In the genomic region with DNA sequence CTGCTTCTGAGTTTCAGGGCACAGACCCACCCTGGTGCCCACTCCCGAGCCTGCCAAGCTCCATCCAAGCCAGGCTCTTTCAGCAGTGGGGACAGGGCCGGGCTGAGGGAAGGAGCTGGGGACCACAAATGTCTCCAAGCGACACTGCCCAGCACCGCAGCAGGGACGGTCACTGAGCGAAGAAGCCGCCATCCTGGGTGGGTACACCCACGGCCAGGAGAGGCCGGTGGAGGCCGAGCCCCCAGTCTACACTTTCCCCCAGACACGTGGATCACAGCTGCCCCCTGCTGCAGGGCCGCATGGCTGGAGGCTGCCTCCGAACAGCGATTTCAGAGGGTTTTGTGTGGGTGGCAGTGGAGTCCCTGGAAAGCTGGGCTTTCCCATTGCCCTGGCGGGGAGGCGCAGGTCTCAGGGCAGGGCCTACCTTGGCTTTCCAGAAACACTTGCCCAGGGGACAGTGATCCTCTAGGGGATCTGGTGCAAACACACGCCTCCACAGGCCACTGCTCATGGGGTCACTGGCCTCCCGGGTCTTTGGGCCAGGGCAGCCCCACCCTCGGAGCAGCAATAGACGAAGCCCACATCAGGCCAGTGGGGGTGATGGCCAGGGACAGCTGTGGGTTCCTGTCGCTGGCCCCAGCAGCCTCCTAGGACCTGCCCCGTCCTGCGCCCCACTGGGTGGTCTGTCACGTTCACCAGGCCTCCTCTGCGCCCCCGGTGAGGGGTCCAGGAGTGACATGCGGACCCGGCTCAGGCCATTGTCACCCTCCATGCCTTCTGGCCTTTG, we compare ENCODE assay signal across 10 cellular contexts. TPM values are rescaled to one million over a fixed set of nuclear protein-coding genes. Genes with fewer than 3 reads are reported as not detected.
DNase-seq lines count a peak whose midpoint lies in the region; ATAC-seq and TF ChIP-seq lines count a peak whose summit lies in the region.
"Had no signal": no experiment of that assay in that cellular context is flagged by ENCODE, and none has a peak within 500 bp of the region (broad histone marks: within the 10 kb centered on the region; RNA-seq: fewer than 3 reads in every experiment).

No MANE protein-coding gene starts in this region.

- TF ChIP-seq RAD21 in IMR-90 (IDR thresholded peaks at IDR 0.05; ENCODE audit: low read length), result no peak

- no TSS peak for BruUV-seq in IMR-90 (replicated peaks; lab: Mats Ljungman, UMichigan)

- H3K4me1 Mint-ChIP-seq in activated CD4-positive, alpha-beta T cell treated with anti-CD3 and anti-CD28 coated beads for 36 hours, result peaks cover 76% of the 10 kb centered on the region
- H3K4me1 Mint-ChIP-seq in central memory CD8-positive, alpha-beta T cell, result peaks cover 85% of the 10 kb centered on the region
- peaks cover 55 to 99% of the 10 kb centered on the region in 2 donors for H3K4me1 Mint-ChIP-seq in stimulated activated naive B cell treated with anti-CD40 and anti-IgM and Interleukin-4, amounts not matched to agents 10 μg/mL and 1 μg/mL and 100 μg/mL, for 72 hours

- H3K27ac Mint-ChIP-seq in activated CD4-positive, alpha-beta T cell treated with anti-CD3 and anti-CD28 coated beads for 36 hours, result peak overlapping the region; percentile 96
- peak overlapping the region; percentile 100 for H3K27ac Mint-ChIP-seq in central memory CD8-positive, alpha-beta T cell (ENCODE audit: low read depth)
- peak overlapping the region; percentile 99 for H3K27ac Mint-ChIP-seq in stimulated activated naive B cell treated with anti-CD40 and anti-IgM and Interleukin-4, amounts not matched to agents 10 μg/mL and 1 μg/mL and 100 μg/mL, for 72 hours

- no peak overlapping the region for H4K5ac ChIP-seq in IMR-90 (ENCODE audit: low read depth, low read length)

- H3K9me3 Mint-ChIP-seq in activated CD4-positive, alpha-beta T cell treated with anti-CD3 and anti-CD28 coated beads for 36 hours (ENCODE audit: low read depth), result no peaks in the 10 kb centered on the region
- no peaks in the 10 kb centered on the region for H3K9me3 Mint-ChIP-seq in central memory CD8-positive, alpha-beta T cell
- peaks cover 0 to 4% of the 10 kb centered on the region in 2 donors for H3K9me3 Mint-ChIP-seq in stimulated activated naive B cell treated with anti-CD40 and anti-IgM and Interleukin-4, amounts not matched to agents 10 μg/mL and 1 μg/mL and 100 μg/mL, for 72 hours

- no peaks in the 10 kb centered on the region for H3K27me3 Mint-ChIP-seq in activated CD4-positive, alpha-beta T cell treated with anti-CD3 and anti-CD28 coated beads for 36 hours
- no peaks in the 10 kb centered on the region for H3K27me3 Mint-ChIP-seq in central memory CD8-positive, alpha-beta T cell
- no peaks in the 10 kb centered on the region for H3K27me3 Mint-ChIP-seq in stimulated activated naive B cell treated with anti-CD40 and anti-IgM and Interleukin-4, amounts not matched to agents 10 μg/mL and 1 μg/mL and 100 μg/mL, for 72 hours

- peak overlapping the region; percentile 37 for H2AK5ac ChIP-seq in IMR-90 (ENCODE audit: low read depth, low read length)

- no peak overlapping the region for H3K4me3 ChIP-seq in IMR-90 (ENCODE audit: insufficient read depth, low read depth, low read length)

- H3K9me3 ChIP-seq in IMR-90 (ENCODE audit: control insufficient read depth, insufficient read depth, low read length), result no peaks in the 10 kb centered on the region
- H3K9me3 ChIP-seq: gastrocnemius medialis had no signal

- no peak overlapping the region for H3K56ac ChIP-seq in IMR-90 (ENCODE audit: extremely low read depth, insufficient read depth, low read length)

- H3K27me3 ChIP-seq in IMR-90 (ENCODE audit: control insufficient read depth, insufficient read depth, low read length), result no peaks in the 10 kb centered on the region
- H3K27me3 ChIP-seq: gastrocnemius medialis had no signal

- no peaks in the 10 kb centered on the region for H4K20me1 ChIP-seq in IMR-90 (ENCODE audit: insufficient read depth, low read length)

- H2BK15ac ChIP-seq in IMR-90 (ENCODE audit: low read depth, low read length), result no peak overlapping the region

- H3K9ac ChIP-seq in IMR-90 (ENCODE audit: low read depth, low read length), result no peak overlapping the region

- peak; percentile 56 for DNase-seq in activated CD4-positive, alpha-beta T cell treated with anti-CD3 and anti-CD28 coated beads for 36 hours
- no peak for DNase-seq in activated CD4-positive, alpha-beta T cell treated with anti-CD3 and anti-CD28 coated beads for 48 hours
- no peak for DNase-seq in IMR-90
- DNase-seq in central memory CD8-positive, alpha-beta T cell (ENCODE audit: low spot score in 2 of 2), result no peak
- DNase-seq in stimulated activated naive B cell treated with anti-CD40 and anti-IgM and Interleukin-4, amounts not matched to agents 10 μg/mL and 1 μg/mL and 100 μg/mL, for 72 hours, result peak; percentile 67
- DNase-seq: caudate nucleus, gastrocnemius medialis had no signal

- WGBS in IMR-90 (ENCODE audit: extremely low coverage in 2 of 2, insufficient read length in 1 of 2), 2 experiments, result 87% methylated on average over 11 of the region's 28 CpGs; no CpG with 5 or more reads in 1 of the 2 experiments

- POLR2A ChIA-PET in activated CD4-positive, alpha-beta T cell treated with anti-CD3 and anti-CD28 coated beads for 36 hours (lab: Charles Lee), result interaction anchor here (0.7 to 1.4 kb wide), 3 partner anchors 83 to 333 kb away, joined by 3 to 4 read pairs (median 4); no protein-coding TSS in a partner anchor
- POLR2A ChIA-PET in IMR-90 (lab: Charles Lee; ENCODE audit: unreplicated experiment), result no interaction called here

- H3K4me3 Mint-ChIP-seq in activated CD4-positive, alpha-beta T cell treated with anti-CD3 and anti-CD28 coated beads for 36 hours, result peak overlapping the region; percentile 92
- H3K4me3 Mint-ChIP-seq in central memory CD8-positive, alpha-beta T cell, result peak overlapping the region; percentile 99
- peak overlapping the region; percentile 100 for H3K4me3 Mint-ChIP-seq in stimulated activated naive B cell treated with anti-CD40 and anti-IgM and Interleukin-4, amounts not matched to agents 10 μg/mL and 1 μg/mL and 100 μg/mL, for 72 hours

- H3K18ac ChIP-seq in IMR-90 (ENCODE audit: low read depth, low read length), result no peak overlapping the region

- H4K8ac ChIP-seq in IMR-90 (ENCODE audit: low read depth in 2 of 2, low read length in 2 of 2), result peak overlapping the region; percentile 3 to 80; a peak in 1 of 4 replicates

- H3K27ac ChIP-seq in IMR-90 (ENCODE audit: insufficient read depth, low read length), result no peak overlapping the region

- H4K91ac ChIP-seq in IMR-90 (ENCODE audit: insufficient read depth, low read depth, low read length), result no peak overlapping the region

- peaks cover 8% of the 10 kb centered on the region; the same call in 1 of the 2 replicates for H3K9me1 ChIP-seq in IMR-90 (ENCODE audit: insufficient read depth, low read length)

- no peak overlapping the region for H3K23ac ChIP-seq in IMR-90 (ENCODE audit: low read depth, low read length)

- peak overlapping the region; percentile 90 for H2AFZ ChIP-seq in IMR-90 (replicated peaks; ENCODE audit: low read length, poor library complexity)

- no peaks in the 10 kb centered on the region for H3K79me1 ChIP-seq in IMR-90 (ENCODE audit: low read depth in 1 of 2, low read length in 2 of 2)

- H2BK5ac ChIP-seq in IMR-90 (ENCODE audit: low read depth, low read length, poor library complexity, severe bottlenecking), result no peak overlapping the region

- no peak overlapping the region for H2BK20ac ChIP-seq in IMR-90 (ENCODE audit: low read depth, low read length)

- no peak for TF ChIP-seq CTCF in IMR-90 (conservative IDR thresholded peaks at IDR 0.05; ENCODE audit: low read depth, low read length)

- dilution Hi-C loops in IMR-90 (cut with HindIII; ENCODE audit: low sequenced_read_pairs, unreplicated experiment), result no loop called here

- CTCF ChIA-PET in activated CD4-positive, alpha-beta T cell treated with anti-CD3 and anti-CD28 coated beads for 36 hours (lab: Charles Lee), result interaction anchor here (1.3 to 1.8 kb wide), 3 partner anchors 20 to 45 kb away, joined by 4 to 9 read pairs (median 7); partner anchors contain the start of gene CDCA4
- CTCF ChIA-PET in IMR-90 (lab: Yijun Ruan, JAX), result no interaction called here

- H3K36me3 ChIP-seq in IMR-90 (ENCODE audit: control insufficient read depth, insufficient read depth, low read length), result no peaks in the 10 kb centered on the region
- H3K36me3 ChIP-seq: gastrocnemius medialis had no signal

- no peak overlapping the region for H3K14ac ChIP-seq in IMR-90 (replicated peaks; ENCODE audit: low read depth, low read length)

- peaks cover 7% of the 10 kb centered on the region for H3K4me1 ChIP-seq in IMR-90 (ENCODE audit: control insufficient read depth, insufficient read depth, low read length)
- H3K4me1 ChIP-seq: gastrocnemius medialis had no signal

- no peak overlapping the region for H3K4me2 ChIP-seq in IMR-90 (ENCODE audit: low read depth, low read length)

- no peak for ATAC-seq in activated CD4-positive, alpha-beta T cell treated with anti-CD3 and anti-CD28 coated beads for 36 hours
- ATAC-seq in IMR-90 (ENCODE audit: low read depth), result no peak
- no peak for ATAC-seq in central memory CD8-positive, alpha-beta T cell (replicated peaks; ENCODE audit: extremely low read depth, poor library complexity, severe bottlenecking)
- no peak for ATAC-seq in stimulated activated naive B cell treated with anti-CD40 and anti-IgM and Interleukin-4, amounts not matched to agents 10 μg/mL and 1 μg/mL and 100 μg/mL, for 72 hours (replicated peaks)
- ATAC-seq in GM21423 (IDR thresholded peaks at IDR 0.05; ENCODE audit: unreplicated experiment), result no peak
- no peak for ATAC-seq in GM18517 (IDR thresholded peaks at IDR 0.05; ENCODE audit: unreplicated experiment)
- no peak for ATAC-seq in GM21619 (IDR thresholded peaks at IDR 0.05; ENCODE audit: unreplicated experiment)
- ATAC-seq: gastrocnemius medialis had no signal

- no peak overlapping the region for H3K4ac ChIP-seq in IMR-90 (ENCODE audit: low read depth, low read length)

- peaks cover 18% of the 10 kb centered on the region for H3K36me3 Mint-ChIP-seq in activated CD4-positive, alpha-beta T cell treated with anti-CD3 and anti-CD28 coated beads for 36 hours (ENCODE audit: low read depth)
- H3K36me3 Mint-ChIP-seq in central memory CD8-positive, alpha-beta T cell (ENCODE audit: insufficient read depth), result peaks cover 46% of the 10 kb centered on the region
- H3K36me3 Mint-ChIP-seq in stimulated activated naive B cell treated with anti-CD40 and anti-IgM and Interleukin-4, amounts not matched to agents 10 μg/mL and 1 μg/mL and 100 μg/mL, for 72 hours, result peaks cover 23 to 40% of the 10 kb centered on the region in 2 donors

- H2BK120ac ChIP-seq in IMR-90 (ENCODE audit: low read depth, low read length), result no peak overlapping the region

- H2AK9ac ChIP-seq in IMR-90 (replicated peaks; ENCODE audit: low read depth, low read length, poor library complexity), result peak overlapping the region; percentile 86

- in situ Hi-C loops in IMR-90 (cut with MboI; ENCODE audit: low sequenced_read_pairs), result no loop called here

- TF ChIP-seq POLR2A in IMR-90 (IDR thresholded peaks at IDR 0.05; ENCODE audit: low read depth, low read length), result no peak

- intact Hi-C loops in activated CD4-positive, alpha-beta T cell treated with anti-CD3 and anti-CD28 coated beads for 36 hours (cut with DNase I, micrococcal nuclease), result loop anchor here (2.0 to 10.0 kb wide), 2 partner anchors 20 to 418 kb away; partner anchors contain the start of gene CRIP1 (in 1 of the 2)
- intact Hi-C loops in IMR-90 (cut with micrococcal nuclease), result no loop called here

RNA-seq across cellular contexts. Expression of gene GPR132, which starts 1.2 kb away (rescaled TPM):
- total RNA-seq in activated CD4-positive, alpha-beta T cell treated with anti-CD3 and anti-CD28 coated beads for 36 hours, result 10 to 100 TPM; 27.7 to 35.4 TPM
- total RNA-seq in IMR-90 (2012; rRNA removed), result under 0.01 TPM in 2 replicates
- polyA plus RNA-seq in IMR-90 (2012; rRNA removed), result 0.10 and 0.19 TPM in 2 replicates
- 0.15 and 0.43 TPM in 2 replicates for polyA plus RNA-seq in IMR-90 (2012; cell fraction: cytosol; rRNA removed)
- 1.9 and 3.3 TPM in 2 replicates for polyA plus RNA-seq in IMR-90 (2012; cell fraction: nucleus; rRNA removed; ENCODE audit: low replicate concordance)

RNA-seq across cellular contexts. Expression of gene CDCA4, which starts 45.6 kb away (rescaled TPM):
- total RNA-seq in activated CD4-positive, alpha-beta T cell treated with anti-CD3 and anti-CD28 coated beads for 36 hours, result 10 to 100 TPM; 52.0 to 62.7 TPM
- 17.7 and 19.7 TPM in 2 replicates for total RNA-seq in IMR-90 (2012; rRNA removed)
- polyA plus RNA-seq in IMR-90 (2012; rRNA removed), result 18.6 and 21.4 TPM in 2 replicates
- polyA plus RNA-seq in IMR-90 (2012; cell fraction: cytosol; rRNA removed), result 17.8 and 18.2 TPM in 2 replicates
- 9.9 and 13.1 TPM in 2 replicates for polyA plus RNA-seq in IMR-90 (2012; cell fraction: nucleus; rRNA removed; ENCODE audit: low replicate concordance)

Comparison
In these comparisons a context has a peak if more than half of its experiments do, and no peak if none do; other contexts are left out.
1. DNase-seq: peak in activated CD4-positive, alpha-beta T cell treated with anti-CD3 and anti-CD28 coated beads for 36 hours (single experiment) and stimulated activated naive B cell treated with anti-CD40 and anti-IgM and Interleukin-4, amounts not matched to agents 10 μg/mL and 1 μg/mL and 100 μg/mL, for 72 hours (single experiment); none in activated CD4-positive, alpha-beta T cell treated with anti-CD3 and anti-CD28 coated beads for 48 hours (single experiment), IMR-90 (single experiment) and central memory CD8-positive, alpha-beta T cell (0 of 2).
2. RNA of gene GPR132, which starts 1.2 kb away (total RNA-seq): 27.7 to 35.4 TPM in activated CD4-positive, alpha-beta T cell treated with anti-CD3 and anti-CD28 coated beads for 36 hours; under 0.01 TPM in IMR-90; every median in the first group is over 10 times any median in the second.
3. Peak in every context shown above with its lines, with median percentiles within 50 percentile points of each other: H3K27ac Mint-ChIP-seq and H3K4me3 Mint-ChIP-seq.